Comparison of ENCODE assay signal across 10 cellular contexts in the genomic region with DNA sequence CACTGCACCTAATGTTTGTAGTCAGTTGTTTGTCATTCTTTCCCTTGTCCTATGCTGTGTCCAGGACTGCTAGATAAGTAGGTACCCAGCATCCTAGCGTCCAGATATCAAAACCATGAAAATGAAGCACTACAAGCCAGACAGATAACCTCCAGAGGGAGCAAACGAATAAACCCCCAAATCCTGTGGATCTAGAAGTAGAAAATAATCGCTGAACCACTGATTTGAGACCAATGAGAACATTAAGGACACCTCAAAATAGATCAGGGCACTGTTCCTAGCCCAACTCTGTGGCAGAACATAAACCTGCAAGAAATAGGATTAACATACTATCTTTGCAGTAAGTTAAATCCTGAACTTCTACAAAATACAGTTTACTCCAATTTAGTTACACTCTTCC. TPM values are rescaled to one million over a fixed set of nuclear protein-coding genes. Genes with fewer than 3 reads are reported as not detected.
DNase-seq lines count a peak whose midpoint lies in the region; ATAC-seq, FAIRE-seq and TF ChIP-seq lines count a peak whose summit lies in the region.
"Had no signal": no experiment of that assay in that cellular context is flagged by ENCODE, and none has a peak within 500 bp of the region (broad histone marks: within the 10 kb centered on the region; RNA-seq: fewer than 3 reads in every experiment).

No MANE protein-coding gene starts in this region.

- no peak for TF ChIP-seq POLR2A in esophagus squamous epithelium (IDR thresholded peaks at IDR 0.05)

- H3K27ac ChIP-seq in OCI-LY3 (ENCODE audit: low read length) (peak overlapping the region; percentile 66), esophagus squamous epithelium (peak overlapping the region in 3 of 4 donors; percentile 67 to 84 (median 77)), psoas muscle (peak overlapping the region; percentile 79)

- in situ Hi-C loops in G401 (cut with HindIII; ENCODE audit: low sequenced_read_pairs): no loop called here

- FAIRE-seq in D721Med (lab: Jason Lieb, UNC): no peak

- TF ChIP-seq CTCF in OCI-LY3 (IDR thresholded peaks at IDR 0.05; ENCODE audit: low read depth, low read length) (no peak), esophagus squamous epithelium (IDR thresholded peaks at IDR 0.05) (no peak), psoas muscle (IDR thresholded peaks at IDR 0.05) (no peak), D721Med (IDR thresholded peaks at IDR 0.05; ENCODE audit: insufficient read depth, missing control alignments) (no peak)

- peak overlapping the region; percentile 24; the same call in 1 of the 2 replicates for H2AFZ ChIP-seq in OCI-LY3 (ENCODE audit: low read depth, low read length)

- peak overlapping the region; percentile 88 for H3K9ac ChIP-seq in OCI-LY3 (ENCODE audit: low read length)

- H3K4me1 ChIP-seq in OCI-LY3 (ENCODE audit: low read length): peaks cover 13% of the 10 kb centered on the region
- peaks cover 0 to 12% (median 4%) of the 10 kb centered on the region in 3 donors for H3K4me1 ChIP-seq in esophagus squamous epithelium
- no peaks in the 10 kb centered on the region for H3K4me1 ChIP-seq in psoas muscle

- H3K4me2 ChIP-seq in OCI-LY3 (ENCODE audit: low read length): peak overlapping the region; percentile 85

- intact Hi-C loops in esophagus squamous epithelium (cut with DNase I) (no loop called here), psoas muscle (cut with DNase I) (no loop called here)

- no peaks in the 10 kb centered on the region for H4K20me1 ChIP-seq in OCI-LY3 (ENCODE audit: insufficient read depth, low read length)

- DNase-seq in G401 (ENCODE audit: low spot score): peak; percentile 62
- DNase-seq in esophagus squamous epithelium (lab: John Stamatoyannopoulos, UW): no peak
- no peak for DNase-seq in psoas muscle
- no peak for DNase-seq in D721Med (ENCODE audit: insufficient read length, low spot score)
- no peak for DNase-seq in ureter (ENCODE audit: low spot score)
- DNase-seq: PC-3 had no signal

- H3K4me3 ChIP-seq in OCI-LY3 (ENCODE audit: low read length): peak overlapping the region; percentile 98
- peak overlapping the region in 1 of 4 donors; percentile 54 for H3K4me3 ChIP-seq in esophagus squamous epithelium
- peak overlapping the region; percentile 76 for H3K4me3 ChIP-seq in psoas muscle

- ATAC-seq in psoas muscle (no peak), HG03280 (IDR thresholded peaks at IDR 0.05; ENCODE audit: unreplicated experiment) (no peak), GM18502 (IDR thresholded peaks at IDR 0.05; ENCODE audit: poor library complexity, unreplicated experiment) (no peak)

- no peaks in the 10 kb centered on the region for H3K79me2 ChIP-seq in OCI-LY3 (ENCODE audit: low read length)

- H3K36me3 ChIP-seq in OCI-LY3 (replicated peaks; ENCODE audit: low read depth, low read length) (no peaks in the 10 kb centered on the region), esophagus squamous epithelium (no peaks in the 10 kb centered on the region), psoas muscle (ENCODE audit: insufficient read depth in 1 of 2, low read depth in 1 of 2) (no peaks in the 10 kb centered on the region)

- no peaks in the 10 kb centered on the region for H3K9me3 ChIP-seq in OCI-LY3 (ENCODE audit: insufficient read depth, low read length)
- H3K9me3 ChIP-seq in esophagus squamous epithelium: no peaks in the 10 kb centered on the region
- H3K9me3 ChIP-seq in psoas muscle: no peaks in the 10 kb centered on the region

- WGBS in esophagus squamous epithelium, 2 donors: 77% methylated on average over 3 of the region's 3 CpGs
- WGBS in psoas muscle, 3 donors: 52 to 64% (median 61%) methylated on average over 3 of the region's 3 CpGs

- no peaks in the 10 kb centered on the region for H3K27me3 ChIP-seq in OCI-LY3 (ENCODE audit: low read depth, low read length)
- no peaks in the 10 kb centered on the region for H3K27me3 ChIP-seq in esophagus squamous epithelium
- H3K27me3 ChIP-seq in psoas muscle (ENCODE audit: insufficient read depth in 3 of 3, low read length in 2 of 3): peaks cover 0 to 3% (median 0%) of the 10 kb centered on the region in 3 donors

RNA-seq across cellular contexts. Expression of a gene that starts 1.1 kb away (rescaled TPM):
- not detected in 2 replicates for total RNA-seq in G401 (2014; rRNA removed; shearing (Covaris generic))
- not detected for total RNA-seq in esophagus squamous epithelium
- under 1 TPM; 0.29 to 0.97 (median 0.37) TPM for total RNA-seq in psoas muscle
- under 1 TPM; 0.03 to 0.25 (median 0.25) TPM for polyA plus RNA-seq in psoas muscle
- 0.55 TPM for total RNA-seq in ureter
- total RNA-seq: PC-3 had no signal
- polyA plus RNA-seq: esophagus had no signal

RNA-seq across cellular contexts. Expression of a gene that starts 25.7 kb away (rescaled TPM):
- 16.3 and 50.2 TPM in 2 replicates for total RNA-seq in G401 (2014; rRNA removed; shearing (Covaris generic))
- total RNA-seq in esophagus squamous epithelium (10 to 100 TPM; 21.8 to 29.6 (median 25.3) TPM), psoas muscle (100 to 1,000 TPM in 1 of 4 donors, 10 to 100 TPM in 3; 61.3 to 113 (median 79.7) TPM), ureter (36.5 TPM)
- 100 to 1,000 TPM in 1 of 3 donors, 10 to 100 TPM in 2; 67.9 to 130 (median 75.7) TPM for polyA plus RNA-seq in psoas muscle
